In genomic region chr19:45643927-45644771, GRCh38 we compare ENCODE assay signal across 13 cellular contexts. TPM values are rescaled to one million over a fixed set of nuclear protein-coding genes. Genes with fewer than 3 reads are reported as not detected.
A peak's percentile ranks its signal among the peaks of the same experiment; 100 is the strongest.
DNase-seq lines count a peak whose midpoint lies in the region; ATAC-seq and TF ChIP-seq lines count a peak whose summit lies in the region.
"Had no signal": no experiment of that assay in that cellular context is flagged by ENCODE, and none has a peak within 500 bp of the region (broad histone marks: within the 10 kb centered on the region; RNA-seq: fewer than 3 reads in every experiment).

No MANE protein-coding gene starts in this region.

- H3K36me3 ChIP-seq in MG63: no peaks in the 10 kb centered on the region

- peaks cover 8% of the 10 kb centered on the region for H3K9me3 Mint-ChIP-seq in activated T-helper 17 cell treated with anti-CD3 and anti-CD28 coated beads, Interleukin-2, amount 50 U/mL, for 72 hours

- DNase-seq in GM12864 (ENCODE audit: low read depth) (no peak), left colon (no peak), MG63 (no peak), NK-92 (lab: John Stamatoyannopoulos, UW; ENCODE audit: unreplicated experiment) (no peak)
- DNase-seq: COR-L47, NCI-H2029 treated with DMSO at 0.1 percent for 48 hours, Right ventricle myocardium superior had no signal

- H3K27ac ChIP-seq in 22Rv1 (peak overlapping the region; percentile 92), layer of hippocampus (ENCODE audit: low read depth, low read length) (peak overlapping the region; percentile 99)

- H3K27ac Mint-ChIP-seq in activated T-helper 17 cell treated with anti-CD3 and anti-CD28 coated beads, Interleukin-2, amount 50 U/mL, for 72 hours: peak overlapping the region; percentile 96

- no peaks in the 10 kb centered on the region for H3K27me3 ChIP-seq in layer of hippocampus (ENCODE audit: control insufficient read depth, insufficient read depth, low read length)
- no peaks in the 10 kb centered on the region for H3K27me3 ChIP-seq in MG63

- H3K9me3 ChIP-seq in MG63: no peaks in the 10 kb centered on the region

- no peak for ATAC-seq in activated T-helper 17 cell treated with anti-CD3 and anti-CD28 coated beads, Interleukin-2, amount 50 U/mL, for 72 hours (replicated peaks)
- ATAC-seq in left colon (no peak), HG02840 (IDR thresholded peaks at IDR 0.05; ENCODE audit: low FRiP score, unreplicated experiment) (no peak)
- ATAC-seq: HCT116 had no signal

- H3K4me3 ChIP-seq in GM12864 (ENCODE audit: low read depth, low read length) (peak overlapping the region; percentile 45; the same call in 1 of the 2 replicates), MG63 (no peak overlapping the region)

- H3K36me3 Mint-ChIP-seq in activated T-helper 17 cell treated with anti-CD3 and anti-CD28 coated beads, Interleukin-2, amount 50 U/mL, for 72 hours (ENCODE audit: low read depth): peaks cover 39% of the 10 kb centered on the region

- no peaks in the 10 kb centered on the region for H3K27me3 Mint-ChIP-seq in activated T-helper 17 cell treated with anti-CD3 and anti-CD28 coated beads, Interleukin-2, amount 50 U/mL, for 72 hours

- intact Hi-C loops in left colon (cut with DNase I, micrococcal nuclease): loop anchor here (5.0 to 10.0 kb wide), 2 partner anchors 37 to 49 kb away; no protein-coding TSS in a partner anchor

- TF ChIP-seq CTCF in 22Rv1 (IDR thresholded peaks at IDR 0.05): no peak
- no peak for TF ChIP-seq CTCF in GM12864 (IDR thresholded peaks at IDR 0.05; ENCODE audit: low read depth, low read length, missing control alignments)

- H3K4me1 Mint-ChIP-seq in activated T-helper 17 cell treated with anti-CD3 and anti-CD28 coated beads, Interleukin-2, amount 50 U/mL, for 72 hours: peaks cover 26% of the 10 kb centered on the region

- H3K4me3 Mint-ChIP-seq in activated T-helper 17 cell treated with anti-CD3 and anti-CD28 coated beads, Interleukin-2, amount 50 U/mL, for 72 hours: peak overlapping the region; percentile 86

RNA-seq across cellular contexts. Expression of gene EML2, which starts 5.0 kb away (rescaled TPM):
- 100 to 1,000 TPM; 117 to 184 TPM for total RNA-seq in activated T-helper 17 cell treated with anti-CD3 and anti-CD28 coated beads, Interleukin-2, amount 50 U/mL, for 72 hours
- 100 to 1,000 TPM; 105 TPM for total RNA-seq in left colon
- total RNA-seq in MG63 (2014; rRNA removed; shearing (Covaris generic); ENCODE audit: low replicate concordance): 10.9 and 22.0 TPM in 2 replicates

RNA-seq across cellular contexts. Expression of gene GIPR, which starts 23.9 kb away (rescaled TPM):
- total RNA-seq in activated T-helper 17 cell treated with anti-CD3 and anti-CD28 coated beads, Interleukin-2, amount 50 U/mL, for 72 hours: 10 to 100 TPM in 1 of 2 donors, 1 to 10 TPM in 1; 7.5 to 32.3 TPM
- total RNA-seq in left colon: 10 to 100 TPM; 21.2 to 22.6 TPM
- total RNA-seq in MG63 (2014; rRNA removed; shearing (Covaris generic); ENCODE audit: low replicate concordance): not detected in 2 replicates

RNA-seq across cellular contexts. Expression of gene GPR4, which starts 42.1 kb away (rescaled TPM):
- total RNA-seq in activated T-helper 17 cell treated with anti-CD3 and anti-CD28 coated beads, Interleukin-2, amount 50 U/mL, for 72 hours: under 1 TPM in 1 of 2 donors, not detected in 1; 0.13 TPM
- total RNA-seq in left colon: 1 to 10 TPM in 1 of 2 donors, under 1 TPM in 1; 0.59 to 1.5 TPM
- total RNA-seq in MG63 (2014; rRNA removed; shearing (Covaris generic); ENCODE audit: low replicate concordance): not detected in 2 replicates
- total RNA-seq: renal cortical epithelial cell had no signal

RNA-seq across cellular contexts. Expression of gene SNRPD2, which starts 47.6 kb away (rescaled TPM):
- total RNA-seq in activated T-helper 17 cell treated with anti-CD3 and anti-CD28 coated beads, Interleukin-2, amount 50 U/mL, for 72 hours: 100 to 1,000 TPM; 544 to 752 TPM
- 100 to 1,000 TPM; 205 to 223 TPM for total RNA-seq in left colon
- 488 and 700 TPM in 2 replicates for total RNA-seq in MG63 (2014; rRNA removed; shearing (Covaris generic); ENCODE audit: low replicate concordance)

RNA-seq across cellular contexts. Expression of gene QPCTL, which starts 48.3 kb away (rescaled TPM):
- total RNA-seq in activated T-helper 17 cell treated with anti-CD3 and anti-CD28 coated beads, Interleukin-2, amount 50 U/mL, for 72 hours: 10 to 100 TPM; 13.6 to 15.5 TPM
- total RNA-seq in left colon: 10 to 100 TPM in 1 of 2 donors, 1 to 10 TPM in 1; 10.0 to 10.3 TPM
- total RNA-seq in MG63 (2014; rRNA removed; shearing (Covaris generic); ENCODE audit: low replicate concordance): 19.7 and 37.9 TPM in 2 replicates
